2 cellular contexts compared by ENCODE assay signal in genomic region chr18:76970749-76971148, GRCh38.
TF ChIP-seq lines count a peak whose summit lies in the region.

No MANE protein-coding gene starts in this region.

TF ChIP-seq in HepG2, 621 proteins besides CTCF, POLR2A, EP300 and RAD21 (continued from another document):
- no peak for TF ChIP-seq TIGD3 (CRISPR knock-in tag; IDR thresholded peaks at IDR 0.05; ENCODE audit: borderline replicate concordance)
- TF ChIP-seq KAT7 (CRISPR knock-in tag; IDR thresholded peaks at IDR 0.05; ENCODE audit: borderline replicate concordance) = no peak
- no peak for TF ChIP-seq ZSCAN9 (CRISPR knock-in tag; IDR thresholded peaks at IDR 0.05; ENCODE audit: borderline replicate concordance)
- no peak for TF ChIP-seq MEIS1 (CRISPR knock-in tag; IDR thresholded peaks at IDR 0.05; ENCODE audit: borderline replicate concordance)
- no peak for TF ChIP-seq ZNF589 (CRISPR knock-in tag; conservative IDR thresholded peaks at IDR 0.05)
- no peak for TF ChIP-seq ZNF569 (CRISPR knock-in tag; IDR thresholded peaks at IDR 0.05; ENCODE audit: borderline replicate concordance)
- TF ChIP-seq DMAP1 (CRISPR knock-in tag; IDR thresholded peaks at IDR 0.05) = no peak
- TF ChIP-seq TEF (CRISPR knock-in tag; IDR thresholded peaks at IDR 0.05) = no peak
- TF ChIP-seq ZFP91 (CRISPR knock-in tag; IDR thresholded peaks at IDR 0.05; ENCODE audit: borderline replicate concordance) = no peak
- no peak for TF ChIP-seq RNF2 (conservative IDR thresholded peaks at IDR 0.05; ENCODE audit: low read depth)
- TF ChIP-seq NFKBIZ (CRISPR knock-in tag; IDR thresholded peaks at IDR 0.05) = no peak
- no peak for TF ChIP-seq TBP (CRISPR knock-in tag; IDR thresholded peaks at IDR 0.05)
- no peak for TF ChIP-seq KAT8 (CRISPR knock-in tag; IDR thresholded peaks at IDR 0.05)
TF ChIP-seq in HepG2: peak in this region for 0.

TF ChIP-seq in SK-N-SH, 30 proteins besides CTCF, POLR2A, EP300 and RAD21 (continued from another document):
- TF ChIP-seq USF1 (IDR thresholded peaks at IDR 0.05; ENCODE audit: borderline replicate concordance, low read depth) (no peak), TEAD4 (IDR thresholded peaks at IDR 0.05; ENCODE audit: borderline replicate concordance, insufficient read depth) (no peak), CHD2 (IDR thresholded peaks at IDR 0.05; ENCODE audit: low read length, partially characterized antibody) (no peak), ZBTB33 (IDR thresholded peaks at IDR 0.05; ENCODE audit: borderline replicate concordance, low read depth) (no peak), FOSL2 (IDR thresholded peaks at IDR 0.05; ENCODE audit: borderline replicate concordance, low read depth) (no peak), FOXM1 (IDR thresholded peaks at IDR 0.05; ENCODE audit: low read depth) (no peak), MEF2A (IDR thresholded peaks at IDR 0.05; ENCODE audit: borderline replicate concordance, low read depth) (no peak), REST (IDR thresholded peaks at IDR 0.05; ENCODE audit: low read depth, low read length) (no peak), MAX (IDR thresholded peaks at IDR 0.05; ENCODE audit: low read depth) (no peak), POLR2AphosphoS5 (IDR thresholded peaks at IDR 0.05; ENCODE audit: low read depth, low read length) (no peak), MXI1 (IDR thresholded peaks at IDR 0.05; ENCODE audit: low read depth, low read length) (no peak)
